Comparison of ENCODE assay signal across 18 cellular contexts in the genomic region with DNA sequence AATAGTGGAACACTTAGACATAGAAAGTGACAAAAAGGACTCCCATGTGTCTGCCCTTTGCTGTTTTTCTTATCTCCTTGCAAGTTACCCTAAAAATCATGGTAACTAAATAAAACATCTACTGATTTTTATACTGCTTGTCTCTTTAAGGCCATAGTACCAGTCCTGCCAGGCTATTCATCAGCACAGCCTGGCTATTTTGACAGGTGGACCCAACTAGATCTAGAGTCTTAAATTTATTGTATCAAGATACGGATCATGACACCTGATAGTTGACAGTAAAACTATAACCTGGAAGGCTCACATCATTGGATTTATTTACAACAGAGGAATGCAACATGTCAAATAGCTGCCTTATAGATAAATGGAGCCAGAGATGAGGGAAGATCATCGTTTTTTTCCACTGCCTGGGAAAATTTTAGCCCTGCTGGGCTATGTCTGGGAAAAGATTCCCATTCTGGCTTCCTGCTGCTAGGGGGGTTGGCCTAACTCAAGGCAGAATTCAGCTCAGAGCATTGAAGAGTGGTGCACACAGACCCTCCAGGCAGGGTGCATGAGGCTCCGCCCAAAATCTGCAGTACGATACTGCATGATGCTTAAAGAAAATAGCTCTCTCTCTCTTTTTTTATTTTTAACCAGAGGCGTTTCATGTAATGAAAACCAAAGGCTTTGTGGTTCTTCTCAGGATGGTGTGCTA.
"Had no signal": no experiment of that assay in that cellular context is flagged by ENCODE, and none has a peak within 500 bp of the region (broad histone marks: within the 10 kb centered on the region; RNA-seq: fewer than 3 reads in every experiment).

No MANE protein-coding gene starts in this region.

- H3K27ac ChIP-seq: colonic mucosa, esophagus squamous epithelium, parathyroid adenoma, stomach, testis, upper lobe of left lung had no signal

- DNase-seq: activated CD4-positive, alpha-beta T cell treated with anti-CD3 and anti-CD28 coated beads, Interleukin-2, amount 10 ng/mL, durations not matched to agents 24 days and 14 days; activated CD4-positive, CD25-positive, alpha-beta regulatory T cell; activated CD8-positive, alpha-beta memory T cell treated with anti-CD3 and anti-CD28 coated beads, Interleukin-2, amount 50 U/mL, for 48 hours; activated gamma-delta T cell; activated T-cell treated with anti-CD3 and anti-CD28 coated beads, Interleukin-2, amount 50 U/mL, for 72 hours; central memory CD4-positive, alpha-beta T cell; colonic mucosa; esophagus squamous epithelium; kidney glomerular epithelial cell; stimulated activated CD4-positive, alpha-beta T cell treated with anti-CD3 and anti-CD28 coated beads, Interleukin-12 subunit alpha, Interleukin-12 subunit beta, amount 100 ng/mL, for 4 hours; stimulated activated CD4-positive, alpha-beta T cell treated with anti-CD3 and anti-CD28 coated beads, Interleukin-2, amount 100 ng/mL, for 24 hours; stomach; testis; upper lobe of left lung had no signal

- H3K4me1 ChIP-seq: colonic mucosa, esophagus squamous epithelium, parathyroid adenoma, testis, upper lobe of left lung had no signal

- H3K36me3 ChIP-seq: colonic mucosa, esophagus squamous epithelium, stomach, upper lobe of left lung had no signal

- H3K4me3 Mint-ChIP-seq: activated CD4-positive, alpha-beta T cell treated with anti-CD3 and anti-CD28 coated beads, Interleukin-2, amount 10 ng/mL, durations not matched to agents 24 days and 14 days; activated T-cell treated with anti-CD3 and anti-CD28 coated beads, Interleukin-2, amount 50 U/mL, for 72 hours; mesothelial cell of epicardium had no signal

- H3K36me3 Mint-ChIP-seq: activated naive CD4-positive, alpha-beta T cell treated with anti-CD3 and anti-CD28 coated beads, Interleukin-2, amount 50 U/mL, for 72 hours; mesothelial cell of epicardium had no signal

- H3K4me1 Mint-ChIP-seq: activated CD4-positive, alpha-beta T cell treated with anti-CD3 and anti-CD28 coated beads, Interleukin-2, amount 10 ng/mL, durations not matched to agents 24 days and 14 days had no signal

- H3K27ac Mint-ChIP-seq: activated CD4-positive, alpha-beta T cell treated with anti-CD3 and anti-CD28 coated beads, Interleukin-2, amount 10 ng/mL, durations not matched to agents 24 days and 14 days; activated naive CD4-positive, alpha-beta T cell treated with anti-CD3 and anti-CD28 coated beads, Interleukin-2, amount 50 U/mL, for 72 hours; activated T-cell treated with anti-CD3 and anti-CD28 coated beads, Interleukin-2, amount 50 U/mL, for 72 hours; mesothelial cell of epicardium had no signal

- H3K27me3 Mint-ChIP-seq: activated CD4-positive, alpha-beta T cell treated with anti-CD3 and anti-CD28 coated beads, Interleukin-2, amount 10 ng/mL, durations not matched to agents 24 days and 14 days had no signal

- ATAC-seq: activated naive CD4-positive, alpha-beta T cell treated with anti-CD3 and anti-CD28 coated beads, Interleukin-2, amount 50 U/mL, for 72 hours; activated T-cell treated with anti-CD3 and anti-CD28 coated beads, Interleukin-2, amount 50 U/mL, for 72 hours had no signal

- H3K4me3 ChIP-seq: colonic mucosa, esophagus squamous epithelium, lung, stomach, testis, upper lobe of left lung had no signal

- H3K9me3 ChIP-seq: colonic mucosa, esophagus squamous epithelium, stomach, testis, upper lobe of left lung had no signal
